Comparison of ENCODE assay signal across 10 cellular contexts in the genomic region with DNA sequence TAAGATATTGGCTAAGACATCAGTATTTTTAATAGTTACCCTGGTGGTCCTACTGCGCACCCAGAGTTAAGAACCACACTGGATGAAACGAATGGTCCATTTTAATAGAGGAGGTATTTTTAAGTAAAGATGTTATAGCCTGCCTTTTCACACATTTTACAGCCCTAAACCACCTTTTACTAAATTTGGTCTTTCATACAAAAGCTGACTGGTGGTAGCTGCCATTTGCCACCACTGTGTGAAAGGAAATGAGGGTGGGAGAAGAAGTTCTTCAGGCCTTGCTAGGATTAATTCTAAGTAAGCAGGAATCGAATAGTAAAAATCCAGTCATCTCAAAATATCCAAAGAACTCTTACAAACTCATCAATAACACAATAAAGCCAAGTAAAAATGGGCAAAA. TPM values are rescaled to one million over a fixed set of nuclear protein-coding genes. Genes with fewer than 3 reads are reported as not detected.
"Had no signal": no experiment of that assay in that cellular context is flagged by ENCODE, and none has a peak within 500 bp of the region (broad histone marks: within the 10 kb centered on the region; RNA-seq: fewer than 3 reads in every experiment).

No MANE protein-coding gene starts in this region.

- FAIRE-seq: HepG2 had no signal

- H3K4me1 Mint-ChIP-seq: GM23338 had no signal

- H3K36me3 ChIP-seq: HAP-1 had no signal

- H3K9me3 ChIP-seq: HAP-1 had no signal

- H3K4me1 ChIP-seq: HAP-1 had no signal

- H3K4me3 ChIP-seq: GM23338, HAP-1 had no signal

- H3K4me2 ChIP-seq: GM23338 had no signal

- H3K36me3 Mint-ChIP-seq: IgD-negative memory B cell had no signal

- DNase-seq: H7, HFFc6 had no signal

- H3K4me3 Mint-ChIP-seq: GM23338, HFFc6, IgD-negative memory B cell had no signal

- H3K27ac ChIP-seq: HL-60 had no signal

- H3K27ac Mint-ChIP-seq: GM23338, HFFc6, IgD-negative memory B cell had no signal

- H3K27me3 Mint-ChIP-seq: IgD-negative memory B cell had no signal

- ATAC-seq: GM23338, HCT116, HepG2 had no signal

RNA-seq across cellular contexts. Expression of a gene that starts 15.2 kb away (rescaled TPM):
- total RNA-seq: H4, H7, HepG2, HT1080 had no signal
